Comparison of ENCODE assay signal across 2 cellular contexts in genomic region chr1:153776971-153777370, GRCh38.
TF ChIP-seq lines count a peak whose summit lies in the region.

No MANE protein-coding gene starts in this region.

TF ChIP-seq in GM23338, 12 proteins besides CTCF, POLR2A, EP300 and RAD21 (continued from another document):
- TF ChIP-seq ZNF462 (CRISPR knock-in tag; IDR thresholded peaks at IDR 0.05) = no peak
- TF ChIP-seq ZNF331 (CRISPR knock-in tag; IDR thresholded peaks at IDR 0.05; ENCODE audit: low read depth) = no peak
- TF ChIP-seq ETS1 (IDR thresholded peaks at IDR 0.05) = no peak
- TF ChIP-seq NANOG (IDR thresholded peaks at IDR 0.05; ENCODE audit: borderline replicate concordance) = no peak
- no peak for TF ChIP-seq JUNB (IDR thresholded peaks at IDR 0.05; ENCODE audit: unreplicated experiment)
- no peak for TF ChIP-seq EZH2phosphoT487 (IDR thresholded peaks at IDR 0.05; ENCODE audit: unreplicated experiment)
- TF ChIP-seq POLR2AphosphoS5 (IDR thresholded peaks at IDR 0.05; ENCODE audit: low read depth) = no peak
TF ChIP-seq in GM23338: peak in this region for 0.

TF ChIP-seq in WTC11, 78 proteins besides CTCF, POLR2A, EP300 and RAD21 (continued from another document):
- TF ChIP-seq ERG (CRISPR knock-in tag; IDR thresholded peaks at IDR 0.05) = no peak
